8 cellular contexts compared by ENCODE assay signal in genomic region chr19:2477141-2477710, GRCh38. TPM values are rescaled to one million over a fixed set of nuclear protein-coding genes. Genes with fewer than 3 reads are reported as not detected.
DNase-seq lines count a peak whose midpoint lies in the region; ATAC-seq, FAIRE-seq and TF ChIP-seq lines count a peak whose summit lies in the region.

No MANE protein-coding gene starts in this region.

- ATAC-seq in K562 (no peak), GM18520 (IDR thresholded peaks at IDR 0.05; ENCODE audit: unreplicated experiment) (no peak)

- TF ChIP-seq CTCF in C4-2B (conservative IDR thresholded peaks at IDR 0.05) (no peak), MM.1S (IDR thresholded peaks at IDR 0.05; ENCODE audit: low read length) (no peak), K562 (IDR thresholded peaks at IDR 0.05 in 2 of 3, conservative IDR thresholded peaks at IDR 0.05 in 1 of 3; ENCODE audit: insufficient read depth in 2 of 3, low read depth in 1 of 3, low read length in 3 of 3) (no peak)

- in situ Hi-C loops in K562 (cut with MboI), result no loop called here

- H2AFZ ChIP-seq in MM.1S (ENCODE audit: low read length) (no peak overlapping the region), K562 (ENCODE audit: low read depth, low read length) (no peak overlapping the region)

- H3K27ac ChIP-seq in C4-2B (peak overlapping the region; percentile 86), MM.1S (ENCODE audit: low read length) (peak overlapping the region; percentile 83), K562 (ENCODE audit: extremely low read depth, low read depth, low read length) (no peak overlapping the region)

- POLR2A ChIA-PET in K562 (lab: Yijun Ruan, JAX), result interaction anchor here (0.6 to 3.5 kb wide), 24 partner anchors 10 to 577 kb away, joined by 3 to 26 read pairs (median 9); partner anchors contain the start of genes LMNB2 and TIMM13

- no peak for TF ChIP-seq EP300 in K562 (IDR thresholded peaks at IDR 0.05; ENCODE audit: low read length)

- peaks cover 14% of the 10 kb centered on the region for H3K4me1 ChIP-seq in MM.1S (ENCODE audit: low read length)
- H3K4me1 ChIP-seq in K562 (replicated peaks in 1 of 2; ENCODE audit: control insufficient read depth in 2 of 2, insufficient read depth in 2 of 2, low read length in 2 of 2), result peaks cover 2 to 46% of the 10 kb centered on the region in 2 experiments; a peak in 4 of 5 replicates

- H3K79me2 ChIP-seq in MM.1S (ENCODE audit: low read length) (peaks cover 42% of the 10 kb centered on the region), K562 (ENCODE audit: control insufficient read depth, insufficient read depth, low read length) (no peaks in the 10 kb centered on the region)

- peaks cover 55% of the 10 kb centered on the region for H3F3A ChIP-seq in MM.1S (ENCODE audit: insufficient read depth, low read length)

- H3K9me1 ChIP-seq in K562 (ENCODE audit: control insufficient read depth, insufficient read depth, low read length), result no peaks in the 10 kb centered on the region

- H3K36me3 ChIP-seq in MM.1S (replicated peaks; ENCODE audit: insufficient read depth, low read length), result 0 out of 2 replicates have a peak, but pooled peaks cover 2% of the 10 kb centered on the region
- no peaks in the 10 kb centered on the region for H3K36me3 ChIP-seq in K562 (ENCODE audit: control insufficient read depth, insufficient read depth, low read length)

- intact Hi-C loops in K562 (cut with micrococcal nuclease), result loop anchor here (2.0 kb wide), 1 partner anchor 66 kb away; no protein-coding TSS in a partner anchor

- H3K9ac ChIP-seq in MM.1S (ENCODE audit: low read length), result peak overlapping the region; percentile 88
- 0 out of 4 replicates have a peak overlapping the region, but pooled peaks of 1 of the 2 experiments have one; percentile 82 for H3K9ac ChIP-seq in K562 (ENCODE audit: insufficient read depth in 1 of 2, low read depth in 2 of 2, low read length in 2 of 2)

- no peak for FAIRE-seq in K562 (lab: Jason Lieb, UNC)

- H3K27me3 ChIP-seq in MM.1S (replicated peaks; ENCODE audit: insufficient read depth, low read length) (no peaks in the 10 kb centered on the region), K562 (ENCODE audit: control insufficient read depth in 2 of 2, insufficient read depth in 2 of 2, low read length in 2 of 2) (peaks cover 6 to 16% of the 10 kb centered on the region in 2 experiments; a peak in 3 of 5 replicates)

- TF ChIP-seq POLR2A in K562 (conservative IDR thresholded peaks at IDR 0.05), result no peak

- peak; percentile 47 for DNase-seq in MM.1S
- no peak for DNase-seq in K562 (ENCODE audit: extremely low read depth in 1 of 4, low spot score in 3 of 4)
- DNase-seq in iris pigment epithelial cell (ENCODE audit: low read depth), result peak; percentile 51
- DNase-seq in stimulated activated CD4-positive, alpha-beta T cell treated with anti-CD3 and anti-CD28 coated beads, Interleukin-4, amount 100 ng/mL, for 1 hour, result peak; percentile 43
- DNase-seq in NCI-H510A treated with DMSO at 0.1 percent for 48 hours (lab: John Stamatoyannopoulos, UW), result no peak
- DNase-seq in NCI-H1417 treated with DMSO at 0.1 percent for 48 hours (lab: John Stamatoyannopoulos, UW), result no peak

- no peaks in the 10 kb centered on the region for H3K9me3 ChIP-seq in MM.1S (replicated peaks; ENCODE audit: insufficient read depth, low read length)
- H3K9me3 ChIP-seq in K562 (replicated peaks; ENCODE audit: control insufficient read depth, insufficient read depth, low read depth, low read length), result no peaks in the 10 kb centered on the region

- TF ChIP-seq RAD21 in K562 (CRISPR knock-in tag; conservative IDR thresholded peaks at IDR 0.05 in 1 of 2, IDR thresholded peaks at IDR 0.05 in 1 of 2), result no peak

- peaks cover 17% of the 10 kb centered on the region for H4K20me1 ChIP-seq in MM.1S (ENCODE audit: insufficient read depth, low read length)
- 0 out of 2 replicates have a peak, but pooled peaks cover 5% of the 10 kb centered on the region for H4K20me1 ChIP-seq in K562 (replicated peaks; ENCODE audit: control insufficient read depth, insufficient read depth, low read length)

- CTCF ChIA-PET in K562 (lab: Yijun Ruan, JAX; ENCODE audit: low intra/inter-chr PET ratio), result interaction anchor here (0.7 kb wide), 1 partner anchor 131 kb away, joined by 3 read pairs; no protein-coding TSS in a partner anchor

- H3K9me2 ChIP-seq in MM.1S (replicated peaks; ENCODE audit: insufficient read depth, low read length), result no peaks in the 10 kb centered on the region

- 71% methylated on average over 15 of the region's 27 CpGs for WGBS in K562 (ENCODE audit: insufficient coverage, low coverage, missing lambda C conversion rate)

- H3K4me3 ChIP-seq in MM.1S (ENCODE audit: low read length) (peak overlapping the region; percentile 97), K562 (no peak overlapping the region; the same call in 1 of the 2 replicates)

- H3K4me2 ChIP-seq in MM.1S (ENCODE audit: low read depth, low read length) (peak overlapping the region; percentile 99), K562 (ENCODE audit: insufficient read depth, low read length) (no peak overlapping the region)

- BruUV-seq in K562 (replicated peaks; lab: Mats Ljungman, UMichigan), result no TSS peak

TF ChIP-seq in K562, 482 proteins besides CTCF, POLR2A, EP300 and RAD21:
- TF ChIP-seq BRCA1 (IDR thresholded peaks at IDR 0.05) (no peak), BRCA1 (CRISPR knock-in tag; IDR thresholded peaks at IDR 0.05) (no peak), RBFOX2 (IDR thresholded peaks at IDR 0.05; ENCODE audit: low read depth, low read length) (peak; percentile 57; the same call in 1 of the 2 replicates), ZC3H4 (CRISPR knock-in tag; IDR thresholded peaks at IDR 0.05; ENCODE audit: borderline replicate concordance) (0 out of 2 replicates have a peak, but pooled peaks have one; percentile 4), SNAPC5 (CRISPR knock-in tag; IDR thresholded peaks at IDR 0.05) (no peak)
TF ChIP-seq in K562: peak in this region for 2.

RNA-seq across cellular contexts. Expression of gene GADD45B, which starts 1.3 kb away (rescaled TPM):
- 7.1 and 17.3 TPM in 2 replicates for total RNA-seq in K562 (2011; cell fraction: chromatin; rRNA removed; ENCODE audit: low replicate concordance)
- total RNA-seq in K562 (2011; cell fraction: nucleolus; rRNA removed), result 18.6 and 27.0 TPM in 2 replicates
- total RNA-seq in K562 (2011; cell fraction: nucleoplasm; rRNA removed), result 12.8 and 19.0 TPM in 2 replicates
- 3.9 and 4.1 TPM in 2 replicates for total RNA-seq in K562 (2014; rRNA removed)
- 1.7 and 2.1 TPM in 2 replicates for total RNA-seq in K562 (2014; rRNA removed; fragmentation: Illumina TruSeq; extraction: Trizol)
- 1.9 and 2.0 TPM in 2 replicates for total RNA-seq in K562 (2015; rRNA removed; fragmentation: Illumina TruSeq; extraction: Trizol)
- 2.9 and 3.1 TPM in 2 replicates for total RNA-seq in K562 (2021)
- 2.7 and 4.7 TPM in 2 replicates for polyA plus RNA-seq in K562 (2011; rRNA removed)
- polyA plus RNA-seq in K562 (2011; cell fraction: cytosol; rRNA removed), result 5.2 and 6.5 TPM in 2 replicates
- polyA plus RNA-seq in K562 (2011; cell fraction: nucleus; rRNA removed), result 8.7 and 19.6 TPM in 2 replicates
- polyA plus RNA-seq in K562 (2012), result 2.9 and 8.2 TPM in 2 replicates
- polyA plus RNA-seq in K562 (2014; fragmentation: Illumina TruSeq; extraction: Trizol), result 0.79 and 1.0 TPM in 2 replicates
- polyA plus RNA-seq in K562 (2014; fragmentation: Nextera tagmentation; extraction: Ambion mirVana), result under 1 TPM; 0.06 to 0.18 TPM
- polyA plus RNA-seq in K562 (2014; rRNA removed), result 2.5 and 2.7 TPM in 2 replicates
- polyA minus RNA-seq in K562 (2011; rRNA and poly(A)+ RNA removed), result 3.5 and 5.2 TPM in 2 replicates
- 4.3 and 18.2 TPM in 2 replicates for polyA minus RNA-seq in K562 (2011; cell fraction: cytosol; rRNA and poly(A)+ RNA removed)
- polyA minus RNA-seq in K562 (2011; cell fraction: nucleus; rRNA and poly(A)+ RNA removed), result 17.8 and 31.2 TPM in 2 replicates

RNA-seq across cellular contexts. Expression of gene LMNB2, which starts 20.5 kb away (rescaled TPM):
- 40.1 and 85.1 TPM in 2 replicates for total RNA-seq in K562 (2011; cell fraction: chromatin; rRNA removed; ENCODE audit: low replicate concordance)
- total RNA-seq in K562 (2011; cell fraction: nucleolus; rRNA removed), result 40.9 and 42.2 TPM in 2 replicates
- 35.7 and 48.3 TPM in 2 replicates for total RNA-seq in K562 (2011; cell fraction: nucleoplasm; rRNA removed)
- total RNA-seq in K562 (2014; rRNA removed) (133 and 141 TPM in 2 replicates), K562 (2014; rRNA removed; fragmentation: Illumina TruSeq; extraction: Trizol) (46.8 and 52.9 TPM in 2 replicates), K562 (2015; rRNA removed; fragmentation: Illumina TruSeq; extraction: Trizol) (105 and 106 TPM in 2 replicates), K562 (2021) (98.3 and 123 TPM in 2 replicates)
- polyA plus RNA-seq in K562 (2011; rRNA removed) (90.3 and 94.7 TPM in 2 replicates), K562 (2014; fragmentation: Illumina TruSeq; extraction: Trizol) (117 and 161 TPM in 2 replicates), K562 (2014; fragmentation: Nextera tagmentation; extraction: Ambion mirVana) (under 1 TPM; 0.48 to 0.71 TPM), K562 (2014; rRNA removed) (94.5 and 105 TPM in 2 replicates)
- polyA plus RNA-seq in K562 (2011; cell fraction: cytosol; rRNA removed), result 191 and 212 TPM in 2 replicates
- 59.1 and 76.5 TPM in 2 replicates for polyA plus RNA-seq in K562 (2011; cell fraction: nucleus; rRNA removed)
- 58.8 and 94.2 TPM in 2 replicates for polyA plus RNA-seq in K562 (2012)
- polyA minus RNA-seq in K562 (2011; rRNA and poly(A)+ RNA removed), result 57.4 and 85.2 TPM in 2 replicates
- 48.5 and 69.4 TPM in 2 replicates for polyA minus RNA-seq in K562 (2011; cell fraction: cytosol; rRNA and poly(A)+ RNA removed)
- polyA minus RNA-seq in K562 (2011; cell fraction: nucleus; rRNA and poly(A)+ RNA removed), result 10.8 and 13.6 TPM in 2 replicates

RNA-seq across cellular contexts. Expression of gene TIMM13, which starts 49.8 kb away (rescaled TPM):
- 33.4 and 83.5 TPM in 2 replicates for total RNA-seq in K562 (2011; cell fraction: chromatin; rRNA removed; ENCODE audit: low replicate concordance)
- total RNA-seq in K562 (2011; cell fraction: nucleolus; rRNA removed), result 50.0 and 67.9 TPM in 2 replicates
- total RNA-seq in K562 (2011; cell fraction: nucleoplasm; rRNA removed), result 30.1 and 33.7 TPM in 2 replicates
- total RNA-seq in K562 (2014; rRNA removed) (112 and 140 TPM in 2 replicates), K562 (2014; rRNA removed; fragmentation: Illumina TruSeq; extraction: Trizol) (13.8 and 18.7 TPM in 2 replicates), K562 (2015; rRNA removed; fragmentation: Illumina TruSeq; extraction: Trizol) (81.1 and 90.4 TPM in 2 replicates), K562 (2021) (215 and 235 TPM in 2 replicates)
- polyA plus RNA-seq in K562 (2011; rRNA removed) (35.0 and 50.3 TPM in 2 replicates), K562 (2014; fragmentation: Illumina TruSeq; extraction: Trizol) (20.3 and 68.0 TPM in 2 replicates), K562 (2014; fragmentation: Nextera tagmentation; extraction: Ambion mirVana) (10 to 100 TPM; 17.6 to 71.8 TPM), K562 (2014; rRNA removed) (105 and 132 TPM in 2 replicates)
- 77.5 and 236 TPM in 2 replicates for polyA plus RNA-seq in K562 (2011; cell fraction: cytosol; rRNA removed)
- polyA plus RNA-seq in K562 (2011; cell fraction: nucleus; rRNA removed), result 41.8 and 63.1 TPM in 2 replicates
- 83.8 and 112 TPM in 2 replicates for polyA plus RNA-seq in K562 (2012)
- polyA minus RNA-seq in K562 (2011; rRNA and poly(A)+ RNA removed), result 4.1 and 9.6 TPM in 2 replicates
- 27.2 and 34.0 TPM in 2 replicates for polyA minus RNA-seq in K562 (2011; cell fraction: cytosol; rRNA and poly(A)+ RNA removed)
- 18.0 and 20.1 TPM in 2 replicates for polyA minus RNA-seq in K562 (2011; cell fraction: nucleus; rRNA and poly(A)+ RNA removed)

Comparison
In these comparisons a context has a peak if more than half of its experiments do, and no peak if none do; other contexts are left out.
1. DNase-seq: peak in MM.1S (single experiment), iris pigment epithelial cell (single experiment) and stimulated activated CD4-positive, alpha-beta T cell treated with anti-CD3 and anti-CD28 coated beads, Interleukin-4, amount 100 ng/mL, for 1 hour (single experiment); none in K562 (0 of 4), NCI-H510A treated with DMSO at 0.1 percent for 48 hours (single experiment) and NCI-H1417 treated with DMSO at 0.1 percent for 48 hours (single experiment).